In the genomic region with DNA sequence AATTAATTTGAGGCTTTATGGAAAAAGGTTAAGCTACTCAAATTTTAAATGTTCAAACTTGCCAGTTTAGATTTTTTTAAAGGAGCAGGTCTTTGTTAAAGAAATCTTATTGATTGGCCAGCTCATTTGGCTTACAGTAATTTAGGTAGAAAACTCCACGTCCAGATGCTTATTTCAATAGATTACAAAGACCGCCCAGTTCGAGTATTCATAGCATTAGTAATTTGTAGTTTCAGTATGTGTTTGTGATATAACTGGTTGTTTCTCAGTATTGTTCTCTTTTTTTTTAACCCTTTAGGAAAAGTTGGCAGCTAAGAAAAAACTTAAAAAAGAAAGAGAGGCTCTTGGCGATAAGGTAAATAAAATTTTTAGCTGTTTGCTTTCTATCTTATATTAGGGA, we compare ENCODE assay signal across 8 cellular contexts. TPM values are rescaled to one million over a fixed set of nuclear protein-coding genes. Genes with fewer than 3 reads are reported as not detected.
A peak's percentile ranks its signal among the peaks of the same experiment; 100 is the strongest.
DNase-seq lines count a peak whose midpoint lies in the region; ATAC-seq and TF ChIP-seq lines count a peak whose summit lies in the region.

No MANE protein-coding gene starts in this region.

- H3K27ac Mint-ChIP-seq in dendritic cell treated with granulocyte-macrophage colony-stimulating factor and Interleukin-4, amounts not matched to agents 40 ng/mL and 50 ng/mL, for 4 days = no peak overlapping the region

- H3K36me3 ChIP-seq in HUES64 (ENCODE audit: insufficient read depth, low read length) (peaks cover 43% of the 10 kb centered on the region), psoas muscle (ENCODE audit: insufficient read depth in 1 of 2, low read depth in 1 of 2) (peaks cover 0 to 42% of the 10 kb centered on the region in 2 donors)

- H3K4me3 Mint-ChIP-seq in dendritic cell treated with granulocyte-macrophage colony-stimulating factor and Interleukin-4, amounts not matched to agents 40 ng/mL and 50 ng/mL, for 4 days = peak overlapping the region; percentile 9

- H3K9me3 Mint-ChIP-seq in dendritic cell treated with granulocyte-macrophage colony-stimulating factor and Interleukin-4, amounts not matched to agents 40 ng/mL and 50 ng/mL, for 4 days = peaks cover 22% of the 10 kb centered on the region

- H3K4me3 ChIP-seq in HUES64 (ENCODE audit: low read length) (peak overlapping the region; percentile 94), psoas muscle (peak overlapping the region; percentile 83)

- WGBS in HUES64 = 100% methylated on average over 3 of the region's 4 CpGs
- WGBS in psoas muscle, 3 donors = 85 to 86% (median 85%) methylated on average over 4 of the region's 4 CpGs

- no peak for TF ChIP-seq CTCF in psoas muscle (IDR thresholded peaks at IDR 0.05)

- intact Hi-C loops in dendritic cell treated with granulocyte-macrophage colony-stimulating factor and Interleukin-4, amounts not matched to agents 40 ng/mL and 50 ng/mL, for 4 days (cut with micrococcal nuclease) = no loop called here
- intact Hi-C loops in psoas muscle (cut with DNase I) = no loop called here

- H3K27ac ChIP-seq in HUES64 (ENCODE audit: low read depth, low read length) (no peak overlapping the region), psoas muscle (no peak overlapping the region)

- H3K9ac ChIP-seq in HUES64 (ENCODE audit: low read depth, low read length) = no peak overlapping the region

- peaks cover 29% of the 10 kb centered on the region for H3K4me1 Mint-ChIP-seq in dendritic cell treated with granulocyte-macrophage colony-stimulating factor and Interleukin-4, amounts not matched to agents 40 ng/mL and 50 ng/mL, for 4 days (ENCODE audit: low read depth)

- H3K36me3 Mint-ChIP-seq in dendritic cell treated with granulocyte-macrophage colony-stimulating factor and Interleukin-4, amounts not matched to agents 40 ng/mL and 50 ng/mL, for 4 days (ENCODE audit: low read depth) = peaks cover 61% of the 10 kb centered on the region

- H3K4me1 ChIP-seq in HUES64 (ENCODE audit: insufficient read depth, low read length) = peaks cover 7% of the 10 kb centered on the region; the same call in 1 of the 2 replicates
- peaks cover 27% of the 10 kb centered on the region for H3K4me1 ChIP-seq in psoas muscle

- peak; percentile 22 for ATAC-seq in GM18511 (IDR thresholded peaks at IDR 0.05; ENCODE audit: unreplicated experiment)
- ATAC-seq in psoas muscle = no peak
- no peak for ATAC-seq in GM18498 (IDR thresholded peaks at IDR 0.05; ENCODE audit: unreplicated experiment)
- ATAC-seq in GM18519 (IDR thresholded peaks at IDR 0.05; ENCODE audit: low FRiP score, unreplicated experiment) = no peak

- DNase-seq in psoas muscle (no peak), ecto neural progenitor cell (ENCODE audit: low spot score) (no peak), mucosa of gallbladder (ENCODE audit: low spot score) (no peak)

- H3K9me3 ChIP-seq in HUES64 (ENCODE audit: insufficient read depth, low read depth, low read length) (peaks cover 12% of the 10 kb centered on the region), psoas muscle (no peaks in the 10 kb centered on the region)

- H3K27me3 ChIP-seq in HUES64 (ENCODE audit: insufficient read depth, low read length) (peaks cover 28% of the 10 kb centered on the region), psoas muscle (ENCODE audit: insufficient read depth in 3 of 3, low read length in 2 of 3) (peaks cover 0 to 12% (median 0%) of the 10 kb centered on the region in 3 donors)

- peaks cover 7% of the 10 kb centered on the region for H3K27me3 Mint-ChIP-seq in dendritic cell treated with granulocyte-macrophage colony-stimulating factor and Interleukin-4, amounts not matched to agents 40 ng/mL and 50 ng/mL, for 4 days

RNA-seq across cellular contexts. Expression of a gene that starts 1.6 kb away (rescaled TPM):
- polyA plus RNA-seq in HUES64 (2013, experiment 1 of 2) = 53.8 TPM
- 57.7 TPM for polyA plus RNA-seq in HUES64 (2013, experiment 2 of 2)
- total RNA-seq in psoas muscle (10 to 100 TPM; 29.2 to 38.5 (median 32.0) TPM), mucosa of gallbladder (22.4 TPM)
- polyA plus RNA-seq in psoas muscle = 10 to 100 TPM; 44.7 to 75.5 (median 69.4) TPM

RNA-seq across cellular contexts. Expression of a gene that starts 25.5 kb away (rescaled TPM):
- polyA plus RNA-seq in HUES64 (2013, experiment 1 of 2) = 0.95 TPM
- 1.0 TPM for polyA plus RNA-seq in HUES64 (2013, experiment 2 of 2)
- 1 to 10 TPM in 1 of 4 donors, under 1 TPM in 2, not detected in 1; 0.92 to 1.4 (median 0.93) TPM for total RNA-seq in psoas muscle
- under 1 TPM in 2 of 3 donors, not detected in 1; 0.08 to 0.26 TPM for polyA plus RNA-seq in psoas muscle
- 2.2 TPM for total RNA-seq in mucosa of gallbladder

RNA-seq across cellular contexts. Expression of a gene that starts 25.7 kb away (rescaled TPM):
- 204 TPM for polyA plus RNA-seq in HUES64 (2013, experiment 1 of 2)
- polyA plus RNA-seq in HUES64 (2013, experiment 2 of 2) = 232 TPM
- 100 to 1,000 TPM; 112 to 163 (median 141) TPM for total RNA-seq in psoas muscle
- polyA plus RNA-seq in psoas muscle = 100 to 1,000 TPM; 211 to 313 (median 293) TPM
- total RNA-seq in mucosa of gallbladder = 93.2 TPM
